31 cellular contexts compared by ENCODE assay signal in genomic region chr4:185117300-185117934, GRCh38.
"Had no signal": no experiment of that assay in that cellular context is flagged by ENCODE, and none has a peak within 500 bp of the region (broad histone marks: within the 10 kb centered on the region; RNA-seq: fewer than 3 reads in every experiment).

No MANE protein-coding gene starts in this region.

- H3K27me3 Mint-ChIP-seq: progenitor cell of endocrine pancreas had no signal

- H3K9me3 Mint-ChIP-seq: activated naive CD4-positive, alpha-beta T cell treated with anti-CD3 and anti-CD28 coated beads for 36 hours; activated naive CD8-positive, alpha-beta T cell treated with anti-CD3 and anti-CD28 coated beads for 36 hours; activated T-helper 1 cell treated with anti-CD3 and anti-CD28 coated beads, Interleukin-12 subunit alpha, Interleukin-12 subunit beta, Interleukin-2, Interleukin-4 antibody, amounts not matched to agents 30 ng/mL and 10 ng/mL and 1 ng/mL, durations not matched to agents 14 hours and 24 hours and 36 hours; naive B cell; stimulated activated memory B cell treated with anti-CD40 and anti-IgM and Interleukin-4, amounts not matched to agents 10 μg/mL and 1 μg/mL and 100 μg/mL, for 72 hours; stimulated activated naive CD8-positive, alpha-beta T cell treated with anti-CD3 and anti-CD28 coated beads, Interleukin-15, amount 100 ng/mL, for 72 hours had no signal

- H3K27ac Mint-ChIP-seq: activated naive CD4-positive, alpha-beta T cell treated with anti-CD3 and anti-CD28 coated beads for 36 hours; activated naive CD8-positive, alpha-beta T cell treated with anti-CD3 and anti-CD28 coated beads for 36 hours; activated T-helper 1 cell treated with anti-CD3 and anti-CD28 coated beads, Interleukin-12 subunit alpha, Interleukin-12 subunit beta, Interleukin-2, Interleukin-4 antibody, amounts not matched to agents 30 ng/mL and 10 ng/mL and 1 ng/mL, durations not matched to agents 14 hours and 24 hours and 36 hours; naive B cell; progenitor cell of endocrine pancreas; stimulated activated memory B cell treated with anti-CD40 and anti-IgM and Interleukin-4, amounts not matched to agents 10 μg/mL and 1 μg/mL and 100 μg/mL, for 72 hours; stimulated activated naive CD8-positive, alpha-beta T cell treated with anti-CD3 and anti-CD28 coated beads, Interleukin-15, amount 100 ng/mL, for 72 hours had no signal

- H3K27me3 ChIP-seq: adrenal gland, body of pancreas, dorsolateral prefrontal cortex, gastrocnemius medialis, heart right ventricle, ovary, sigmoid colon, upper lobe of left lung had no signal

- ATAC-seq: body of pancreas; gastrocnemius medialis; heart right ventricle; left lung; stimulated activated memory B cell treated with anti-CD40 and anti-IgM and Interleukin-4, amounts not matched to agents 10 μg/mL and 1 μg/mL and 100 μg/mL, for 72 hours; stimulated activated naive CD8-positive, alpha-beta T cell treated with anti-CD3 and anti-CD28 coated beads, Interleukin-15, amount 100 ng/mL, for 72 hours had no signal

- H3K4me3 ChIP-seq: adrenal gland, body of pancreas, coronary artery, dorsolateral prefrontal cortex, gastrocnemius medialis, heart right ventricle, left lung, ovary, sigmoid colon, upper lobe of left lung had no signal

- H3K4me3 Mint-ChIP-seq: activated naive CD4-positive, alpha-beta T cell treated with anti-CD3 and anti-CD28 coated beads for 36 hours; activated naive CD8-positive, alpha-beta T cell treated with anti-CD3 and anti-CD28 coated beads for 36 hours; activated T-helper 1 cell treated with anti-CD3 and anti-CD28 coated beads, Interleukin-12 subunit alpha, Interleukin-12 subunit beta, Interleukin-2, Interleukin-4 antibody, amounts not matched to agents 30 ng/mL and 10 ng/mL and 1 ng/mL, durations not matched to agents 14 hours and 24 hours and 36 hours; naive B cell; stimulated activated memory B cell treated with anti-CD40 and anti-IgM and Interleukin-4, amounts not matched to agents 10 μg/mL and 1 μg/mL and 100 μg/mL, for 72 hours; stimulated activated naive CD8-positive, alpha-beta T cell treated with anti-CD3 and anti-CD28 coated beads, Interleukin-15, amount 100 ng/mL, for 72 hours had no signal

- H3K9me3 ChIP-seq: adrenal gland, body of pancreas, gastrocnemius medialis, heart right ventricle, left lung, ovary, sigmoid colon, upper lobe of left lung had no signal

- H3K4me1 Mint-ChIP-seq: activated naive CD8-positive, alpha-beta T cell treated with anti-CD3 and anti-CD28 coated beads for 36 hours; naive B cell; stimulated activated naive CD8-positive, alpha-beta T cell treated with anti-CD3 and anti-CD28 coated beads, Interleukin-15, amount 100 ng/mL, for 72 hours had no signal

- H3K27ac ChIP-seq: adrenal gland, coronary artery, dorsolateral prefrontal cortex, gastrocnemius medialis, left lung, ovary, sigmoid colon, upper lobe of left lung, VCaP had no signal

- H3K36me3 ChIP-seq: adrenal gland, gastrocnemius medialis, heart right ventricle, left lung, ovary, sigmoid colon, upper lobe of left lung had no signal

- H3K36me3 Mint-ChIP-seq: activated naive CD8-positive, alpha-beta T cell treated with anti-CD3 and anti-CD28 coated beads for 36 hours; naive B cell; stimulated activated memory B cell treated with anti-CD40 and anti-IgM and Interleukin-4, amounts not matched to agents 10 μg/mL and 1 μg/mL and 100 μg/mL, for 72 hours had no signal

- DNase-seq: activated CD4-positive, alpha-beta T cell treated with anti-CD3 and anti-CD28 coated beads for 4 hours; activated CD4-positive, alpha-beta T cell treated with anti-CD3 and anti-CD28 coated beads, Interleukin-2, amount 50 U/mL, for 48 hours; activated CD8-positive, alpha-beta memory T cell treated with anti-CD3 and anti-CD28 coated beads for 24 hours; activated CD8-positive, alpha-beta memory T cell treated with anti-CD3 and anti-CD28 coated beads, Interleukin-2, amount 50 U/mL, for 4 hours; activated effector memory CD4-positive, alpha-beta T cell treated with anti-CD3 and anti-CD28 coated beads, Interleukin-2, amount 50 U/mL, for 16 hours; activated naive CD4-positive, alpha-beta T cell treated with anti-CD3 and anti-CD28 coated beads for 36 hours; activated naive CD8-positive, alpha-beta T cell treated with anti-CD3 and anti-CD28 coated beads for 36 hours; activated T-cell treated with anti-CD3 and anti-CD28 coated beads, Interleukin-2, amount 50 U/mL, for 1 hour; adrenal gland; aorta; body of pancreas; dorsolateral prefrontal cortex; effector memory CD4-positive, alpha-beta T cell; erythroblast; gastrocnemius medialis; heart right ventricle; left lung; naive B cell; ovary; sigmoid colon; small intestine; stimulated activated CD4-positive, alpha-beta T cell treated with anti-CD3 and anti-CD28 coated beads, Interleukin-4, amount 100 ng/mL, for 4 hours; stimulated activated CD8-positive, alpha-beta memory T cell treated with anti-CD3 and anti-CD28 coated beads, Interleukin-4, amount 100 ng/mL, for 48 hours; stimulated activated naive CD8-positive, alpha-beta T cell treated with anti-CD3 and anti-CD28 coated beads, Interleukin-15, amount 100 ng/mL, for 72 hours; substantia nigra; upper lobe of left lung had no signal
